8 cellular contexts compared by ENCODE assay signal in genomic region chr3:132722165-132723023, GRCh38. TPM values are rescaled to one million over a fixed set of nuclear protein-coding genes. Genes with fewer than 3 reads are reported as not detected.
DNase-seq lines count a peak whose midpoint lies in the region; ATAC-seq and TF ChIP-seq lines count a peak whose summit lies in the region.

A gene with protein sequence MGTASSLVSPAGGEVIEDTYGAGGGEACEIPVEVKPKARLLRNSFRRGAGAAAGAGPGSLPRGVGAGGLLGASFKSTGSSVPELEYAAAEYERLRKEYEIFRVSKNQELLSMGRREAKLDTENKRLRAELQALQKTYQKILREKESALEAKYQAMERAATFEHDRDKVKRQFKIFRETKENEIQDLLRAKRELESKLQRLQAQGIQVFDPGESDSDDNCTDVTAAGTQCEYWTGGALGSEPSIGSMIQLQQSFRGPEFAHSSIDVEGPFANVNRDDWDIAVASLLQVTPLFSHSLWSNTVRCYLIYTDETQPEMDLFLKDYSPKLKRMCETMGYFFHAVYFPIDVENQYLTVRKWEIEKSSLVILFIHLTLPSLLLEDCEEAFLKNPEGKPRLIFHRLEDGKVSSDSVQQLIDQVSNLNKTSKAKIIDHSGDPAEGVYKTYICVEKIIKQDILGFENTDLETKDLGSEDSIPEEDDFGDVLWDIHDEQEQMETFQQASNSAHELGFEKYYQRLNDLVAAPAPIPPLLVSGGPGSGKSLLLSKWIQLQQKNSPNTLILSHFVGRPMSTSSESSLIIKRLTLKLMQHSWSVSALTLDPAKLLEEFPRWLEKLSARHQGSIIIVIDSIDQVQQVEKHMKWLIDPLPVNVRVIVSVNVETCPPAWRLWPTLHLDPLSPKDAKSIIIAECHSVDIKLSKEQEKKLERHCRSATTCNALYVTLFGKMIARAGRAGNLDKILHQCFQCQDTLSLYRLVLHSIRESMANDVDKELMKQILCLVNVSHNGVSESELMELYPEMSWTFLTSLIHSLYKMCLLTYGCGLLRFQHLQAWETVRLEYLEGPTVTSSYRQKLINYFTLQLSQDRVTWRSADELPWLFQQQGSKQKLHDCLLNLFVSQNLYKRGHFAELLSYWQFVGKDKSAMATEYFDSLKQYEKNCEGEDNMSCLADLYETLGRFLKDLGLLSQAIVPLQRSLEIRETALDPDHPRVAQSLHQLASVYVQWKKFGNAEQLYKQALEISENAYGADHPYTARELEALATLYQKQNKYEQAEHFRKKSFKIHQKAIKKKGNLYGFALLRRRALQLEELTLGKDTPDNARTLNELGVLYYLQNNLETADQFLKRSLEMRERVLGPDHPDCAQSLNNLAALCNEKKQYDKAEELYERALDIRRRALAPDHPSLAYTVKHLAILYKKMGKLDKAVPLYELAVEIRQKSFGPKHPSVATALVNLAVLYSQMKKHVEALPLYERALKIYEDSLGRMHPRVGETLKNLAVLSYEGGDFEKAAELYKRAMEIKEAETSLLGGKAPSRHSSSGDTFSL (N-terminal part only) (minus strand): TSS chr3:132722409. CDS start chr3:132722355, 54 bp downstream.

- H3K9ac ChIP-seq in PC-3 (ENCODE audit: low read length) (peak within 1 kb of the TSS; percentile 69), mucosa of rectum (ENCODE audit: low read depth in 1 of 2, low read length in 2 of 2) (peak within 1 kb of the TSS; percentile 83 to 93)

- peak; percentile 96 for DNase-seq in DMS 273 treated with DMSO at 0.1 percent for 48 hours (lab: John Stamatoyannopoulos, UW)
- DNase-seq in PC-3: peak; percentile 79
- peak; percentile 92 for DNase-seq in activated T-cell treated with anti-CD3 and anti-CD28 coated beads for 48 hours (ENCODE audit: low read depth)
- DNase-seq in epithelial cell of prostate (ENCODE audit: low read depth, low spot score): peak; percentile 73
- peak; percentile 96 to 97 for DNase-seq in stimulated activated CD8-positive, alpha-beta memory T cell treated with anti-CD3 and anti-CD28 coated beads, Interleukin-7, amount 100 ng/mL, for 1 hour (ENCODE audit: low read depth in 2 of 2)

- peak within 1 kb of the TSS; percentile 89 for H3K4me3 ChIP-seq in PC-3 (ENCODE audit: low read length)
- peak within 1 kb of the TSS; percentile 84 for H3K4me3 ChIP-seq in mucosa of rectum (ENCODE audit: low read length in 2 of 2)

- no peak for TF ChIP-seq CTCF in PC-3 (conservative IDR thresholded peaks at IDR 0.05; ENCODE audit: low read depth, low read length)

- ATAC-seq in GM21529 (IDR thresholded peaks at IDR 0.05; ENCODE audit: unreplicated experiment) (peak; percentile 80), PC-3 (peak; percentile 85)

- POLR2A ChIA-PET in PC-3 (lab: Charles Lee; ENCODE audit: unreplicated experiment): no interaction called here

- H3K9me3 ChIP-seq in PC-3 (ENCODE audit: low read length) (no peaks in the 10 kb centered on the region), mucosa of rectum (ENCODE audit: control insufficient read depth in 2 of 2, low read length in 2 of 2) (no peaks in the 10 kb centered on the region)

- peak within 1 kb of the TSS; percentile 99 for H2AFZ ChIP-seq in PC-3 (ENCODE audit: low read length)

- H3K36me3 ChIP-seq in PC-3 (ENCODE audit: low read depth, low read length) (no peaks in the 10 kb centered on the region), mucosa of rectum (ENCODE audit: control insufficient read depth in 2 of 2, insufficient read depth in 2 of 2, low read length in 2 of 2) (peaks cover 3 to 5% of the 10 kb centered on the region in 2 donors)

- H3K9me3 Mint-ChIP-seq in IgD-negative memory B cell: no peaks in the 10 kb centered on the region

- peaks cover 18% of the 10 kb centered on the region for H3K79me2 ChIP-seq in PC-3 (ENCODE audit: low read length)

- no peak within 1 kb of the TSS for H3K27ac ChIP-seq in PC-3 (ENCODE audit: low read length)
- peak within 1 kb of the TSS; percentile 82 for H3K27ac ChIP-seq in epithelial cell of prostate
- H3K27ac ChIP-seq in mucosa of rectum (ENCODE audit: low read depth in 2 of 2, low read length in 2 of 2): peak within 1 kb of the TSS; percentile 95

- H3K4me1 Mint-ChIP-seq in IgD-negative memory B cell: peaks cover 11 to 24% (median 15%) of the 10 kb centered on the region in 3 donors

- H3K4me1 ChIP-seq in PC-3 (ENCODE audit: insufficient read depth, low read length) (peaks cover 15% of the 10 kb centered on the region), mucosa of rectum (ENCODE audit: control insufficient read depth in 2 of 2, insufficient read depth in 2 of 2, low read length in 2 of 2) (peaks cover 13 to 15% of the 10 kb centered on the region in 2 donors)

- peak within 1 kb of the TSS; percentile 80 to 90 (median 80) for H3K27ac Mint-ChIP-seq in IgD-negative memory B cell

- CTCF ChIA-PET in PC-3 (lab: Charles Lee): no interaction called here

- no peaks in the 10 kb centered on the region for H3F3A ChIP-seq in PC-3 (ENCODE audit: low read length, unreplicated experiment)

- peak within 1 kb of the TSS; percentile 94 for H3K4me2 ChIP-seq in PC-3 (ENCODE audit: low read length)

- no peaks in the 10 kb centered on the region for H3K27me3 Mint-ChIP-seq in IgD-negative memory B cell

- no peaks in the 10 kb centered on the region for H3K27me3 ChIP-seq in PC-3 (ENCODE audit: low read length)
- H3K27me3 ChIP-seq in mucosa of rectum (ENCODE audit: control insufficient read depth in 2 of 2, insufficient read depth in 2 of 2, low read length in 2 of 2): no peaks in the 10 kb centered on the region

- intact Hi-C loops in PC-3 (cut with micrococcal nuclease): loop anchor here (5.0 kb wide), 1 partner anchor 850 kb away; the partner anchor contains the start of gene CDV3

- peak within 1 kb of the TSS; percentile 88 to 96 (median 93) for H3K4me3 Mint-ChIP-seq in IgD-negative memory B cell

- no peaks in the 10 kb centered on the region for H4K20me1 ChIP-seq in PC-3 (ENCODE audit: low read length)

- H3K36me3 Mint-ChIP-seq in IgD-negative memory B cell: peaks cover 3% of the 10 kb centered on the region

- H3K9me2 ChIP-seq in PC-3 (replicated peaks; ENCODE audit: low read length): no peaks in the 10 kb centered on the region

- no TSS peak for BruUV-seq in PC-3 (replicated peaks; lab: Mats Ljungman, UMichigan)

RNA-seq across cellular contexts. Expression of the gene that starts here (rescaled TPM):
- 5.4 TPM for polyA plus RNA-seq in IgD-negative memory B cell
- 6.2 and 7.7 TPM in 2 replicates for total RNA-seq in PC-3 (2014; rRNA removed)
